Comparison of ENCODE assay signal across 17 cellular contexts in genomic region chr6:70135219-70135769, GRCh38.
DNase-seq lines count a peak whose midpoint lies in the region; ATAC-seq, FAIRE-seq and TF ChIP-seq lines count a peak whose summit lies in the region.
"Had no signal": no experiment of that assay in that cellular context is flagged by ENCODE, and none has a peak within 500 bp of the region (broad histone marks: within the 10 kb centered on the region; RNA-seq: fewer than 3 reads in every experiment).

No MANE protein-coding gene starts in this region.

- peaks cover 3% of the 10 kb centered on the region for H3K9me3 Mint-ChIP-seq in endodermal cell
- H3K9me3 Mint-ChIP-seq in MCF 10A (ENCODE audit: unreplicated experiment) = no peaks in the 10 kb centered on the region
- peaks cover 4% of the 10 kb centered on the region; the same call in 1 of the 2 replicates for H3K9me3 Mint-ChIP-seq in HFFc6
- H3K9me3 Mint-ChIP-seq: CD4-positive, alpha-beta T cell had no signal

- TF ChIP-seq CTCF in endodermal cell (conservative IDR thresholded peaks at IDR 0.05) (no peak), pancreas (IDR thresholded peaks at IDR 0.05) (no peak), transverse colon (IDR thresholded peaks at IDR 0.05) (no peak), MCF 10A (IDR thresholded peaks at IDR 0.05; ENCODE audit: unreplicated experiment) (no peak), HFFc6 (IDR thresholded peaks at IDR 0.05) (no peak)

- in situ Hi-C loops in transverse colon (cut with MboI; ENCODE audit: low pct_ligation_motif_present in 1 of 4, low pct_unique_long_range_greater_than_20kb in 1 of 4, low sequenced_read_pairs in 3 of 4) = no loop called here

- H3K27me3 Mint-ChIP-seq in endodermal cell (ENCODE audit: insufficient read depth) = no peaks in the 10 kb centered on the region
- H3K27me3 Mint-ChIP-seq in MCF 10A (ENCODE audit: insufficient read depth, unreplicated experiment) = peaks cover 62% of the 10 kb centered on the region
- peaks cover 3% of the 10 kb centered on the region; the same call in 1 of the 2 replicates for H3K27me3 Mint-ChIP-seq in HFFc6 (ENCODE audit: insufficient read depth)
- H3K27me3 Mint-ChIP-seq: CD4-positive, alpha-beta T cell had no signal

- H3K27me3 ChIP-seq in HUES64 (ENCODE audit: insufficient read depth, low read length) (no peaks in the 10 kb centered on the region), endodermal cell (ENCODE audit: control insufficient read depth, insufficient read depth, low read length, poor library complexity, severe bottlenecking) (no peaks in the 10 kb centered on the region), pancreas (no peaks in the 10 kb centered on the region), transverse colon (no peaks in the 10 kb centered on the region)

- TF ChIP-seq EP300 in transverse colon (IDR thresholded peaks at IDR 0.05; ENCODE audit: low read depth) = no peak

- intact Hi-C loops in pancreas (cut with DNase I) (no loop called here), transverse colon (cut with DNase I; ENCODE audit: low total_unique reads) (no loop called here), MCF 10A (cut with micrococcal nuclease) (no loop called here)

- CTCF ChIA-PET in MCF 10A (lab: Yijun Ruan, JAX) = no interaction called here

- DNase-seq in ELF-1 (ENCODE audit: low read depth, low spot score) (peak; percentile 21), endodermal cell (no peak), pancreas (peak; percentile 45 to 70 (median 60)), transverse colon (no peak), MCF 10A (ENCODE audit: unreplicated experiment) (no peak), HFFc6 (no peak)
- DNase-seq: AML-193; CD4-positive, alpha-beta T cell; DMS153; DMS79; GF-D8; GM23248; H7 had no signal

- H3K9ac ChIP-seq in HUES64 (ENCODE audit: low read depth, low read length) = no peak overlapping the region
- no peak overlapping the region for H3K9ac ChIP-seq in endodermal cell (ENCODE audit: extremely low read depth, low read length, poor library complexity, severe bottlenecking)
- H3K9ac ChIP-seq: GM23248 had no signal

- H3K4me1 Mint-ChIP-seq in endodermal cell (peaks cover 17% of the 10 kb centered on the region), MCF 10A (ENCODE audit: insufficient read depth, unreplicated experiment) (no peaks in the 10 kb centered on the region), HFFc6 (ENCODE audit: low read depth) (no peaks in the 10 kb centered on the region)

- no peak overlapping the region for H3K4me3 Mint-ChIP-seq in endodermal cell
- H3K4me3 Mint-ChIP-seq in MCF 10A (ENCODE audit: unreplicated experiment) = no peak overlapping the region
- no peak overlapping the region for H3K4me3 Mint-ChIP-seq in HFFc6
- H3K4me3 Mint-ChIP-seq: CD4-positive, alpha-beta T cell had no signal

- 82% methylated on average over 7 of the region's 7 CpGs for WGBS in HUES64
- WGBS in endodermal cell (ENCODE audit: insufficient coverage in 1 of 2, insufficient read length in 1 of 2), 2 experiments = 91 to 93% methylated on average over 6 to 7 of the region's 7 CpGs
- WGBS in pancreas, 2 donors = 21 to 30% methylated on average over 7 of the region's 7 CpGs
- 60 to 71% methylated on average over 2 to 7 of the region's 7 CpGs for WGBS in transverse colon (ENCODE audit: low coverage in 1 of 2), 2 donors

- POLR2A ChIA-PET in MCF 10A (lab: Yijun Ruan, JAX) = no interaction called here

- H3K36me3 ChIP-seq in HUES64 (ENCODE audit: insufficient read depth, low read length) (no peaks in the 10 kb centered on the region), endodermal cell (ENCODE audit: control insufficient read depth, insufficient read depth, low read length) (no peaks in the 10 kb centered on the region), pancreas (no peaks in the 10 kb centered on the region), transverse colon (no peaks in the 10 kb centered on the region)

- H3K27ac ChIP-seq in HUES64 (ENCODE audit: low read depth, low read length) = peak overlapping the region; percentile 52; the same call in 1 of the 2 replicates
- H3K27ac ChIP-seq in endodermal cell (ENCODE audit: low read depth, low read length) = no peak overlapping the region
- peak overlapping the region in 1 of 4 donors; percentile 30 for H3K27ac ChIP-seq in pancreas
- no peak overlapping the region for H3K27ac ChIP-seq in transverse colon
- H3K27ac ChIP-seq: 22Rv1, A549, C4-2B, GM23248 had no signal

- TF ChIP-seq POLR2A in transverse colon (IDR thresholded peaks at IDR 0.05) = no peak

- H3K27ac Mint-ChIP-seq in endodermal cell (no peak overlapping the region), MCF 10A (ENCODE audit: low read depth, unreplicated experiment) (no peak overlapping the region), HFFc6 (no peak overlapping the region)
- H3K27ac Mint-ChIP-seq: CD4-positive, alpha-beta T cell had no signal

- H3K9me3 ChIP-seq in HUES64 (ENCODE audit: insufficient read depth, low read depth, low read length) (no peaks in the 10 kb centered on the region), endodermal cell (ENCODE audit: control insufficient read depth, low read length) (peaks cover 5% of the 10 kb centered on the region), pancreas (no peaks in the 10 kb centered on the region), transverse colon (no peaks in the 10 kb centered on the region)
- H3K9me3 ChIP-seq: A549 had no signal

- H3K4me3 ChIP-seq in HUES64 (ENCODE audit: low read length) (no peak overlapping the region), endodermal cell (ENCODE audit: low read length) (peak overlapping the region; percentile 42), pancreas (no peak overlapping the region), transverse colon (no peak overlapping the region)
- H3K4me3 ChIP-seq: A549, GM23248 had no signal

- no peaks in the 10 kb centered on the region for H3K36me3 Mint-ChIP-seq in endodermal cell (ENCODE audit: low read depth)
- H3K36me3 Mint-ChIP-seq in MCF 10A (ENCODE audit: insufficient read depth, unreplicated experiment) = no peaks in the 10 kb centered on the region
- no peaks in the 10 kb centered on the region for H3K36me3 Mint-ChIP-seq in HFFc6 (ENCODE audit: low read depth)

- no peak for FAIRE-seq in pancreas (lab: Jason Lieb, UNC)
- FAIRE-seq: A549 had no signal

- BruUV-seq in MCF 10A (replicated peaks; lab: Mats Ljungman, UMichigan) = no TSS peak

- H3K4me1 ChIP-seq in HUES64 (ENCODE audit: insufficient read depth, low read length) (peaks cover 31% of the 10 kb centered on the region; the same call in 1 of the 2 replicates), endodermal cell (ENCODE audit: control insufficient read depth, insufficient read depth, low read length) (no peaks in the 10 kb centered on the region), pancreas (peaks cover 5 to 30% (median 26%) of the 10 kb centered on the region in 3 donors), transverse colon (no peaks in the 10 kb centered on the region)
- H3K4me1 ChIP-seq: A549 had no signal

- ATAC-seq in pancreas = peak; percentile 73 to 89 (median 82)
- ATAC-seq: A549 had no signal

Comparison
In these comparisons a context has a peak if more than half of its experiments do, and no peak if none do; other contexts are left out.
1. DNase-seq: peak in ELF-1 (single experiment) and pancreas (6 of 6); none in endodermal cell (single experiment), transverse colon (single experiment), MCF 10A (single experiment) and HFFc6 (single experiment).